ENCODE assay signal across 8 cellular contexts in the genomic region with DNA sequence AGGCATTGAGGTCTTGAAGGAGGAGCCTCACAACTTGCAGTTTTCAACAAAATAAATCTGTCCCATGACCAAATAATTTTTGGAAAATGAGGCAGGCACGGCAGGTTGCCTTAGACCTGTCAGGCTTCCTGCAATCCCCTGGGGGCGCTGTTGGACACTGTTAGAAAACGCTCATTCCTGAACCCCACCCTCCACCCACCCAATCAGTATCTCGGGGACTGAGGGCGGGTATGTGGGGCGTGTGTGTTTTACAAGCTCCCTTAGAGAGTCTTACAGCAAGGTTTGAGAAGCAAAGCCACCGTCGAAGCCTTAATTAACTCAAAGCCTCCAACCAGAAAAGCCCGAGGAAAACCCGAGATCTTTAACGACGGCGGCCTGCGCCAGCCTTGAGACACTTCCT.
DNase-seq lines count a peak whose midpoint lies in the region; ATAC-seq and TF ChIP-seq lines count a peak whose summit lies in the region.

No MANE protein-coding gene starts in this region.

- no peak overlapping the region for H3K27ac Mint-ChIP-seq in activated naive CD8-positive, alpha-beta T cell treated with anti-CD3 and anti-CD28 coated beads for 36 hours
- no peak overlapping the region for H3K27ac Mint-ChIP-seq in naive thymus-derived CD8-positive, alpha-beta T cell

- no peak overlapping the region for H3K4me3 Mint-ChIP-seq in activated naive CD8-positive, alpha-beta T cell treated with anti-CD3 and anti-CD28 coated beads for 36 hours
- peak overlapping the region in 1 of 10 donors; percentile 4 for H3K4me3 Mint-ChIP-seq in naive thymus-derived CD8-positive, alpha-beta T cell

- TF ChIP-seq CTCF in psoas muscle (IDR thresholded peaks at IDR 0.05): no peak

- DNase-seq in Ammon's horn (ENCODE audit: low spot score): peak; percentile 29
- DNase-seq in activated naive CD8-positive, alpha-beta T cell treated with anti-CD3 and anti-CD28 coated beads for 36 hours: peak; percentile 14
- DNase-seq in medulla oblongata (ENCODE audit: extremely low spot score): peak; percentile 6
- DNase-seq in psoas muscle: no peak
- no peak for DNase-seq in naive thymus-derived CD8-positive, alpha-beta T cell

- H3K27ac ChIP-seq in psoas muscle: no peak overlapping the region

- no peaks in the 10 kb centered on the region for H3K9me3 Mint-ChIP-seq in activated naive CD8-positive, alpha-beta T cell treated with anti-CD3 and anti-CD28 coated beads for 36 hours
- H3K9me3 Mint-ChIP-seq in naive thymus-derived CD8-positive, alpha-beta T cell: peaks cover 0 to 3% (median 0%) of the 10 kb centered on the region in 9 donors

- no peaks in the 10 kb centered on the region for H3K9me3 ChIP-seq in psoas muscle

- H3K36me3 Mint-ChIP-seq in activated naive CD8-positive, alpha-beta T cell treated with anti-CD3 and anti-CD28 coated beads for 36 hours: no peaks in the 10 kb centered on the region
- H3K36me3 Mint-ChIP-seq in naive thymus-derived CD8-positive, alpha-beta T cell: no peaks in the 10 kb centered on the region

- peak; percentile 56 for ATAC-seq in GM21576 (IDR thresholded peaks at IDR 0.05; ENCODE audit: unreplicated experiment)
- no peak for ATAC-seq in GM18498 (IDR thresholded peaks at IDR 0.05; ENCODE audit: unreplicated experiment)
- no peak for ATAC-seq in psoas muscle
- ATAC-seq in HG03571 (IDR thresholded peaks at IDR 0.05; ENCODE audit: unreplicated experiment): no peak
- no peak for ATAC-seq in naive thymus-derived CD8-positive, alpha-beta T cell

- H3K4me1 ChIP-seq in psoas muscle: no peaks in the 10 kb centered on the region

- no peaks in the 10 kb centered on the region for H3K36me3 ChIP-seq in psoas muscle (ENCODE audit: insufficient read depth in 1 of 2, low read depth in 1 of 2)

- H3K4me1 Mint-ChIP-seq in activated naive CD8-positive, alpha-beta T cell treated with anti-CD3 and anti-CD28 coated beads for 36 hours: no peaks in the 10 kb centered on the region
- peaks cover 0 to 2% (median under 1%) of the 10 kb centered on the region in 4 donors for H3K4me1 Mint-ChIP-seq in naive thymus-derived CD8-positive, alpha-beta T cell

- no peak overlapping the region for H3K4me3 ChIP-seq in psoas muscle

- peaks cover 77% of the 10 kb centered on the region for H3K27me3 Mint-ChIP-seq in activated naive CD8-positive, alpha-beta T cell treated with anti-CD3 and anti-CD28 coated beads for 36 hours
- H3K27me3 Mint-ChIP-seq in naive thymus-derived CD8-positive, alpha-beta T cell: peaks cover 6 to 77% (median 39%) of the 10 kb centered on the region in 5 donors

- WGBS in psoas muscle, 3 donors: 2 to 7% (median 7%) methylated on average over 14 of the region's 14 CpGs

- intact Hi-C loops in psoas muscle (cut with DNase I): no loop called here

- POLR2A ChIA-PET in naive thymus-derived CD8-positive, alpha-beta T cell (lab: Charles Lee): no interaction called here

- peaks cover 0 to 54% (median 12%) of the 10 kb centered on the region in 3 donors for H3K27me3 ChIP-seq in psoas muscle (ENCODE audit: insufficient read depth in 3 of 3, low read length in 2 of 3)

Comparison
In these comparisons a context has a peak if more than half of its experiments do, and no peak if none do; other contexts are left out.
1. DNase-seq: peak in Ammon's horn (single experiment), activated naive CD8-positive, alpha-beta T cell treated with anti-CD3 and anti-CD28 coated beads for 36 hours (single experiment) and medulla oblongata (single experiment); none in psoas muscle (0 of 2) and naive thymus-derived CD8-positive, alpha-beta T cell (0 of 10).